Comparison of ENCODE assay signal across 24 cellular contexts in genomic region chr4:48967626-48968025, GRCh38. TPM values are rescaled to one million over a fixed set of nuclear protein-coding genes. Genes with fewer than 3 reads are reported as not detected.
DNase-seq lines count a peak whose midpoint lies in the region; ATAC-seq, FAIRE-seq and TF ChIP-seq lines count a peak whose summit lies in the region.
"Had no signal": no experiment of that assay in that cellular context is flagged by ENCODE, and none has a peak within 500 bp of the region (broad histone marks: within the 10 kb centered on the region; RNA-seq: fewer than 3 reads in every experiment).

No MANE protein-coding gene starts in this region.

- no peak for TF ChIP-seq EP300 in suprapubic skin (IDR thresholded peaks at IDR 0.05)

- peak; percentile 23 for DNase-seq in DMS 273 (lab: John Stamatoyannopoulos, UW; ENCODE audit: unreplicated experiment)
- DNase-seq in DMS 273 treated with DMSO at 0.1 percent for 48 hours (lab: John Stamatoyannopoulos, UW): no peak
- DNase-seq in astrocyte (ENCODE audit: low read depth): peak; percentile 6
- DNase-seq in fibroblast of mammary gland (ENCODE audit: low read depth): peak; percentile 26
- DNase-seq in suprapubic skin (ENCODE audit: low spot score in 2 of 2): no peak
- no peak for DNase-seq in HFFc6
- DNase-seq in natural killer cell: no peak
- DNase-seq: activated CD8-positive, alpha-beta T cell treated with anti-CD3 and anti-CD28 coated beads, Interleukin-2, amount 10 ng/mL, durations not matched to agents 7 days and 5 days; islet precursor cell; naive thymus-derived CD4-positive, alpha-beta T cell; NCI-H1105 treated with DMSO at 0.1 percent for 48 hours; NCI-H2171; NCI-H774; stimulated activated CD4-positive, alpha-beta T cell treated with anti-CD3 and anti-CD28 coated beads, Interleukin-4, amount 100 ng/mL, for 1 hour; stimulated activated naive CD8-positive, alpha-beta T cell treated with anti-CD3 and anti-CD28 coated beads, Interleukin-15, amount 100 ng/mL, for 72 hours had no signal

- no peak for TF ChIP-seq CTCF in astrocyte (IDR thresholded peaks at IDR 0.05; ENCODE audit: insufficient read depth, low read depth, low read length)
- TF ChIP-seq CTCF in fibroblast of mammary gland (conservative IDR thresholded peaks at IDR 0.05; ENCODE audit: control insufficient read depth, insufficient read depth, low read depth, low read length): no peak
- no peak for TF ChIP-seq CTCF in suprapubic skin (IDR thresholded peaks at IDR 0.05)
- TF ChIP-seq CTCF in HFFc6 (IDR thresholded peaks at IDR 0.05): no peak
- no peak for TF ChIP-seq CTCF in natural killer cell (IDR thresholded peaks at IDR 0.05)

- H3K4me1 ChIP-seq in astrocyte (ENCODE audit: insufficient read depth, low read length) (peaks cover 21% of the 10 kb centered on the region), suprapubic skin (peaks cover 20% of the 10 kb centered on the region)
- H3K4me1 ChIP-seq: parathyroid adenoma had no signal

- H4K20me1 ChIP-seq in astrocyte (ENCODE audit: insufficient read depth, low read length): no peaks in the 10 kb centered on the region

- no peak for TF ChIP-seq POLR2A in suprapubic skin (IDR thresholded peaks at IDR 0.05)

- ATAC-seq in natural killer cell (no peak), GM19023 (IDR thresholded peaks at IDR 0.05; ENCODE audit: unreplicated experiment) (no peak)
- ATAC-seq: activated CD4-positive, CD25-positive, alpha-beta regulatory T cell treated with anti-CD3 and anti-CD28 coated beads, Interleukin-2, amount 50 U/mL, for 24 hours; activated CD8-positive, alpha-beta T cell treated with anti-CD3 and anti-CD28 coated beads, Interleukin-2, amount 10 ng/mL, durations not matched to agents 7 days and 5 days; activated T-helper 17 cell treated with anti-CD3 and anti-CD28 coated beads, Interleukin-2, amount 50 U/mL, for 72 hours; naive thymus-derived CD4-positive, alpha-beta T cell; stimulated activated naive CD8-positive, alpha-beta T cell treated with anti-CD3 and anti-CD28 coated beads, Interleukin-15, amount 100 ng/mL, for 72 hours had no signal

- H3K4me1 Mint-ChIP-seq in astrocyte (ENCODE audit: low read depth, unreplicated experiment) (peaks cover 26% of the 10 kb centered on the region), HFFc6 (ENCODE audit: low read depth) (peaks cover 32% of the 10 kb centered on the region), natural killer cell (no peaks in the 10 kb centered on the region)
- H3K4me1 Mint-ChIP-seq: activated T-helper 17 cell treated with anti-CD3 and anti-CD28 coated beads, Interleukin-2, amount 50 U/mL, for 72 hours; memory B cell had no signal

- intact Hi-C loops in natural killer cell (cut with micrococcal nuclease): no loop called here

- H3K36me3 ChIP-seq in astrocyte (ENCODE audit: insufficient read depth, low read length) (no peaks in the 10 kb centered on the region), suprapubic skin (no peaks in the 10 kb centered on the region)
- H3K36me3 ChIP-seq: cardiac muscle cell had no signal

- no peak overlapping the region for H3K4me2 ChIP-seq in astrocyte (ENCODE audit: low read length)

- H3K36me3 Mint-ChIP-seq in astrocyte (ENCODE audit: low read depth, unreplicated experiment): no peaks in the 10 kb centered on the region
- H3K36me3 Mint-ChIP-seq in HFFc6 (ENCODE audit: low read depth): no peaks in the 10 kb centered on the region
- no peaks in the 10 kb centered on the region for H3K36me3 Mint-ChIP-seq in natural killer cell
- H3K36me3 Mint-ChIP-seq: memory B cell had no signal

- H3K4me3 ChIP-seq in astrocyte (ENCODE audit: insufficient read depth, low read depth, low read length) (no peak overlapping the region), fibroblast of mammary gland (ENCODE audit: control insufficient read depth, low read depth, low read length) (no peak overlapping the region), suprapubic skin (no peak overlapping the region)
- H3K4me3 ChIP-seq: cardiac muscle cell, skin epidermis had no signal

- H3K27me3 Mint-ChIP-seq in astrocyte (ENCODE audit: low read depth, unreplicated experiment) (no peaks in the 10 kb centered on the region), HFFc6 (ENCODE audit: insufficient read depth) (0 out of 2 replicates have a peak, but pooled peaks cover 3% of the 10 kb centered on the region), natural killer cell (ENCODE audit: low read depth in 2 of 2) (peaks cover 5 to 7% of the 10 kb centered on the region in 2 donors)
- H3K27me3 Mint-ChIP-seq: activated T-helper 17 cell treated with anti-CD3 and anti-CD28 coated beads, Interleukin-2, amount 50 U/mL, for 72 hours; memory B cell; stimulated activated naive CD8-positive, alpha-beta T cell treated with anti-CD3 and anti-CD28 coated beads, Interleukin-15, amount 100 ng/mL, for 72 hours had no signal

- H3K27ac ChIP-seq in astrocyte (ENCODE audit: low read depth, low read length) (no peak overlapping the region), suprapubic skin (peak overlapping the region; percentile 72)
- H3K27ac ChIP-seq: 22Rv1, cardiac muscle cell, parathyroid adenoma had no signal

- no peaks in the 10 kb centered on the region for H3K79me2 ChIP-seq in astrocyte (ENCODE audit: insufficient read depth, low read length)
- H3K79me2 ChIP-seq: parathyroid adenoma had no signal

- H3K9ac ChIP-seq in astrocyte (ENCODE audit: low read length): no peak overlapping the region
- H3K9ac ChIP-seq: parathyroid adenoma had no signal

- no peaks in the 10 kb centered on the region for H3K9me3 Mint-ChIP-seq in astrocyte (ENCODE audit: unreplicated experiment)
- H3K9me3 Mint-ChIP-seq in HFFc6: no peaks in the 10 kb centered on the region
- H3K9me3 Mint-ChIP-seq in natural killer cell: no peaks in the 10 kb centered on the region
- H3K9me3 Mint-ChIP-seq: activated T-helper 17 cell treated with anti-CD3 and anti-CD28 coated beads, Interleukin-2, amount 50 U/mL, for 72 hours; memory B cell; naive thymus-derived CD4-positive, alpha-beta T cell; stimulated activated naive CD8-positive, alpha-beta T cell treated with anti-CD3 and anti-CD28 coated beads, Interleukin-15, amount 100 ng/mL, for 72 hours had no signal

- H3K27ac Mint-ChIP-seq in astrocyte (ENCODE audit: unreplicated experiment): no peak overlapping the region
- H3K27ac Mint-ChIP-seq in HFFc6: no peak overlapping the region
- no peak overlapping the region for H3K27ac Mint-ChIP-seq in natural killer cell
- H3K27ac Mint-ChIP-seq: activated CD8-positive, alpha-beta T cell treated with anti-CD3 and anti-CD28 coated beads, Interleukin-2, amount 10 ng/mL, durations not matched to agents 7 days and 5 days; activated T-helper 17 cell treated with anti-CD3 and anti-CD28 coated beads, Interleukin-2, amount 50 U/mL, for 72 hours; memory B cell; naive thymus-derived CD4-positive, alpha-beta T cell; stimulated activated naive CD8-positive, alpha-beta T cell treated with anti-CD3 and anti-CD28 coated beads, Interleukin-15, amount 100 ng/mL, for 72 hours had no signal

- 77% methylated on average over 1 of the region's 1 CpG for WGBS in suprapubic skin

- no peak for FAIRE-seq in astrocyte (lab: Jason Lieb, UNC)

- no peak overlapping the region for H2AFZ ChIP-seq in astrocyte (ENCODE audit: low read depth, low read length)
- H2AFZ ChIP-seq: parathyroid adenoma had no signal

- H3K4me3 Mint-ChIP-seq in astrocyte (ENCODE audit: unreplicated experiment): no peak overlapping the region
- H3K4me3 Mint-ChIP-seq in HFFc6: no peak overlapping the region
- H3K4me3 Mint-ChIP-seq in natural killer cell: no peak overlapping the region
- H3K4me3 Mint-ChIP-seq: activated CD8-positive, alpha-beta T cell treated with anti-CD3 and anti-CD28 coated beads, Interleukin-2, amount 10 ng/mL, durations not matched to agents 7 days and 5 days; activated T-helper 17 cell treated with anti-CD3 and anti-CD28 coated beads, Interleukin-2, amount 50 U/mL, for 72 hours; memory B cell; naive thymus-derived CD4-positive, alpha-beta T cell; stimulated activated naive CD8-positive, alpha-beta T cell treated with anti-CD3 and anti-CD28 coated beads, Interleukin-15, amount 100 ng/mL, for 72 hours had no signal

- H3K27me3 ChIP-seq in astrocyte (ENCODE audit: insufficient read depth, low read length): no peaks in the 10 kb centered on the region
- no peaks in the 10 kb centered on the region for H3K27me3 ChIP-seq in suprapubic skin
- H3K27me3 ChIP-seq: cardiac muscle cell had no signal

- H3K9me3 ChIP-seq in astrocyte (ENCODE audit: insufficient read depth, low read depth, low read length) (no peaks in the 10 kb centered on the region), suprapubic skin (no peaks in the 10 kb centered on the region)

RNA-seq across cellular contexts. Expression of gene CWH43, which starts 18.4 kb away (rescaled TPM):
- total RNA-seq in astrocyte: not detected in 2 replicates
- total RNA-seq in suprapubic skin: 10 to 100 TPM; 31.5 to 51.6 (median 39.6) TPM
- total RNA-seq in HFFc6 (2021; fragmentation: NEBNext Ultra II Directional; extraction: Animal tissue kit (Norgen Biotek cat#: 25700)): not detected
- not detected for total RNA-seq in natural killer cell
- total RNA-seq: activated CD8-positive, alpha-beta T cell treated with anti-CD3 and anti-CD28 coated beads, Interleukin-2, amount 10 ng/mL, durations not matched to agents 7 days and 5 days; activated T-helper 17 cell treated with anti-CD3 and anti-CD28 coated beads, Interleukin-2, amount 50 U/mL, for 72 hours; cardiac muscle cell; HT-29; naive thymus-derived CD4-positive, alpha-beta T cell had no signal

Comparison
In these comparisons a context has a peak if more than half of its experiments do, and no peak if none do; other contexts are left out.
1. DNase-seq: peak in DMS 273 (single experiment), astrocyte (single experiment) and fibroblast of mammary gland (single experiment); none in DMS 273 treated with DMSO at 0.1 percent for 48 hours (single experiment), suprapubic skin (0 of 2), HFFc6 (single experiment) and natural killer cell (single experiment).
2. RNA of gene CWH43, which starts 18.4 kb away (total RNA-seq): 31.5 to 51.6 TPM in suprapubic skin; not detected in astrocyte, not detected in HFFc6 and not detected in natural killer cell; every median in the first group is over 10 times any median in the second.